ENCODE assay signal across 8 cellular contexts in genomic region chr10:92839191-92840085, GRCh38.
DNase-seq lines count a peak whose midpoint lies in the region; ATAC-seq and TF ChIP-seq lines count a peak whose summit lies in the region.

No MANE protein-coding gene starts in this region.

- H3K27ac ChIP-seq in OCI-LY1 (ENCODE audit: low read depth, low read length, poor library complexity, severe bottlenecking) = no peak overlapping the region

- H3K36me3 ChIP-seq in OCI-LY1 (ENCODE audit: insufficient read depth, low read length) = no peaks in the 10 kb centered on the region

- no peak overlapping the region for H3K4me2 ChIP-seq in OCI-LY1 (ENCODE audit: low read length)

- no peaks in the 10 kb centered on the region for H3K27me3 ChIP-seq in OCI-LY1 (ENCODE audit: insufficient read depth, low read length)

- no peaks in the 10 kb centered on the region for H3K9me2 ChIP-seq in OCI-LY1 (ENCODE audit: low read depth, low read length)

- DNase-seq in NCI-H345 (lab: John Stamatoyannopoulos, UW) (peak; percentile 0), NCI-H345 treated with DMSO at 0.1 percent for 48 hours (lab: John Stamatoyannopoulos, UW; ENCODE audit: unreplicated experiment) (no peak), hepatic stellate cell (ENCODE audit: low spot score) (peak; percentile 22)
- DNase-seq in activated effector memory CD4-positive, alpha-beta T cell treated with Interleukin-2 at 50 U/mL for 16 hours = peak; percentile 10
- DNase-seq in stimulated activated CD8-positive, alpha-beta memory T cell treated with anti-CD3 and anti-CD28 coated beads, Interleukin-12 subunit alpha, Interleukin-12 subunit beta, amount 100 ng/mL, for 4 hours (ENCODE audit: low read depth) = peak; percentile 6

- H3F3A ChIP-seq in OCI-LY1 (ENCODE audit: insufficient read depth, low read length) = no peaks in the 10 kb centered on the region

- peak; percentile 60 for TF ChIP-seq CTCF in OCI-LY1 (IDR thresholded peaks at IDR 0.05; ENCODE audit: low read length)

- H2AFZ ChIP-seq in OCI-LY1 (ENCODE audit: low read length) = no peak overlapping the region

- H3K4me3 ChIP-seq in OCI-LY1 (ENCODE audit: low read depth, low read length, poor library complexity, severe bottlenecking) = no peak overlapping the region

- ATAC-seq in GM21390 (IDR thresholded peaks at IDR 0.05; ENCODE audit: unreplicated experiment) (no peak), HG03342 (IDR thresholded peaks at IDR 0.05; ENCODE audit: unreplicated experiment) (no peak)

- no peak overlapping the region for H3K9ac ChIP-seq in OCI-LY1 (ENCODE audit: low read length)

- no peaks in the 10 kb centered on the region for H3K79me2 ChIP-seq in OCI-LY1 (ENCODE audit: insufficient read depth, low read length)

- H4K20me1 ChIP-seq in OCI-LY1 (ENCODE audit: insufficient read depth, low read length) = no peaks in the 10 kb centered on the region

- H3K4me1 ChIP-seq in OCI-LY1 (ENCODE audit: insufficient read depth, low read length, severe bottlenecking) = peaks cover 3% of the 10 kb centered on the region

- H3K9me3 ChIP-seq in OCI-LY1 (ENCODE audit: low read length) = no peaks in the 10 kb centered on the region
